In the genomic region with DNA sequence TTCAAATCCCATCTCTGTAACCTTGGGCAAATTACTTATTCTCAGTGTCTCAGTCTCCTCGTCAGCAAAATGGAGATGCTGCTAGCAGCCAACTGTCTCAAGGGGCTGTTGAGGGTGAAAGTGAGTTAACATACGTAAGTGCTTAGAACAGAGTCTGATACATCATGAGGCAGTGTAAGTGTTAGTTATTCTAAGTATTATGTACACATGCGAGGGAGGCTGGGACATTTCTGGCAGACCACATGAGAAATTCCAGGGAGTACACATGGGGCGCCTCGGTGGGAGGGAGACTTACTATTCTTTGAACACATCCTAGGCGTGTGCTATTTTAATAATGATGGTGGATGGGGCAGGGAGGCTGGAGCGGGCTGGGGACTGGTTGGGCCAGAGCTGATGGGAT, we compare ENCODE assay signal across 22 cellular contexts.
DNase-seq lines count a peak whose midpoint lies in the region; ATAC-seq and TF ChIP-seq lines count a peak whose summit lies in the region.
"Had no signal": no experiment of that assay in that cellular context is flagged by ENCODE, and none has a peak within 500 bp of the region (broad histone marks: within the 10 kb centered on the region; RNA-seq: fewer than 3 reads in every experiment).

No MANE protein-coding gene starts in this region.

- no peaks in the 10 kb centered on the region for H3K9me2 ChIP-seq in SK-N-SH

- H3K4me3 Mint-ChIP-seq in stimulated activated naive CD8-positive, alpha-beta T cell treated with anti-CD3 and anti-CD28 coated beads, Interleukin-15, Interleukin-2, amounts not matched to agents 100 ng/mL and 50 ng/mL, for 24 hours = no peak overlapping the region
- H3K4me3 Mint-ChIP-seq: B cell had no signal

- WGBS in SK-N-SH (ENCODE audit: low lambda C conversion rate) = 71% methylated on average over 7 of the region's 7 CpGs

- no peak for TF ChIP-seq CTCF in choroid plexus epithelial cell (conservative IDR thresholded peaks at IDR 0.05; ENCODE audit: low read depth, low read length)
- no peak for TF ChIP-seq CTCF in SK-N-SH (IDR thresholded peaks at IDR 0.05)

- POLR2A ChIA-PET in SK-N-SH (lab: Yijun Ruan, JAX) = no interaction called here

- H3K4me1 ChIP-seq in SK-N-SH (ENCODE audit: control insufficient read depth in 1 of 2, insufficient read depth in 2 of 2, low read depth in 1 of 2, low read length in 1 of 2) = peaks cover 0 to 16% of the 10 kb centered on the region in 2 experiments; a peak in 1 of 4 replicates

- no peak for DNase-seq in stimulated activated naive CD8-positive, alpha-beta T cell treated with anti-CD3 and anti-CD28 coated beads, Interleukin-15, Interleukin-2, amounts not matched to agents 100 U/mL and 50 U/mL, for 24 hours
- DNase-seq in choroid plexus epithelial cell (ENCODE audit: low read depth) = peak; percentile 44
- DNase-seq in hepatic stellate cell (ENCODE audit: low spot score) = peak; percentile 39
- DNase-seq in SK-N-SH = no peak
- DNase-seq in NK-92 (lab: John Stamatoyannopoulos, UW; ENCODE audit: unreplicated experiment) = no peak
- DNase-seq: DMS79 treated with DMSO at 0.1 percent for 48 hours, GDM1, GOT3, MV-4-11, NCI-H187, NCI-H2107, NCI-H510A, NCI-H774, OCI-M1, SHP77 had no signal

- no peaks in the 10 kb centered on the region for H3K4me1 Mint-ChIP-seq in stimulated activated naive CD8-positive, alpha-beta T cell treated with anti-CD3 and anti-CD28 coated beads, Interleukin-15, Interleukin-2, amounts not matched to agents 100 ng/mL and 50 ng/mL, for 24 hours (ENCODE audit: low read depth)
- H3K4me1 Mint-ChIP-seq: B cell had no signal

- H3K27me3 ChIP-seq in SK-N-SH (ENCODE audit: insufficient read depth) = peaks cover 20% of the 10 kb centered on the region; the same call in 1 of the 2 replicates

- CTCF ChIA-PET in SK-N-SH (lab: Yijun Ruan, JAX) = no interaction called here

- H3K9me3 Mint-ChIP-seq in stimulated activated naive CD8-positive, alpha-beta T cell treated with anti-CD3 and anti-CD28 coated beads, Interleukin-15, Interleukin-2, amounts not matched to agents 100 ng/mL and 50 ng/mL, for 24 hours = no peaks in the 10 kb centered on the region

- no peak overlapping the region for H3K9ac ChIP-seq in SK-N-SH

- no peaks in the 10 kb centered on the region for H3K36me3 ChIP-seq in SK-N-SH (replicated peaks in 1 of 2; ENCODE audit: control insufficient read depth in 1 of 2, insufficient read depth in 2 of 2, low read length in 1 of 2)

- no peak overlapping the region for H3K4me2 ChIP-seq in SK-N-SH

- H3K36me3 Mint-ChIP-seq in stimulated activated naive CD8-positive, alpha-beta T cell treated with anti-CD3 and anti-CD28 coated beads, Interleukin-15, Interleukin-2, amounts not matched to agents 100 ng/mL and 50 ng/mL, for 24 hours (ENCODE audit: low read depth) = no peaks in the 10 kb centered on the region

- TF ChIP-seq RAD21 in SK-N-SH (IDR thresholded peaks at IDR 0.05; ENCODE audit: low read length) = no peak

- H3K4me3 ChIP-seq in choroid plexus epithelial cell (ENCODE audit: low read depth, low read length) (no peak overlapping the region), SK-N-SH (ENCODE audit: low read depth in 2 of 2, low read length in 1 of 2) (no peak overlapping the region)
- H3K4me3 ChIP-seq: K562 had no signal

- H4K20me1 ChIP-seq in SK-N-SH (ENCODE audit: insufficient read depth) = no peaks in the 10 kb centered on the region

- peak overlapping the region; percentile 7 for H3K27ac Mint-ChIP-seq in stimulated activated naive CD8-positive, alpha-beta T cell treated with anti-CD3 and anti-CD28 coated beads, Interleukin-15, Interleukin-2, amounts not matched to agents 100 ng/mL and 50 ng/mL, for 24 hours
- H3K27ac Mint-ChIP-seq: B cell had no signal

- H3K27me3 Mint-ChIP-seq in stimulated activated naive CD8-positive, alpha-beta T cell treated with anti-CD3 and anti-CD28 coated beads, Interleukin-15, Interleukin-2, amounts not matched to agents 100 ng/mL and 50 ng/mL, for 24 hours = peaks cover 29% of the 10 kb centered on the region

- H3F3A ChIP-seq in SK-N-SH (replicated peaks; ENCODE audit: insufficient read depth) = no peaks in the 10 kb centered on the region

- no peaks in the 10 kb centered on the region for H3K9me3 ChIP-seq in SK-N-SH

- no peak overlapping the region for H3K27ac ChIP-seq in SK-N-SH (ENCODE audit: low read depth in 2 of 2, low read length in 1 of 2)
- H3K27ac ChIP-seq: 22Rv1 had no signal

- no peak for TF ChIP-seq EP300 in SK-N-SH (IDR thresholded peaks at IDR 0.05; ENCODE audit: borderline replicate concordance in 1 of 2, low read depth in 1 of 2, low read length in 1 of 2)

- H3K79me2 ChIP-seq in SK-N-SH (ENCODE audit: insufficient read depth) = no peaks in the 10 kb centered on the region

- ATAC-seq in stimulated activated naive CD8-positive, alpha-beta T cell treated with anti-CD3 and anti-CD28 coated beads, Interleukin-15, Interleukin-2, amounts not matched to agents 100 U/mL and 50 U/mL, for 24 hours = no peak
- ATAC-seq in HG02870 (IDR thresholded peaks at IDR 0.05; ENCODE audit: unreplicated experiment) (no peak), GM18520 (IDR thresholded peaks at IDR 0.05; ENCODE audit: unreplicated experiment) (no peak)
- ATAC-seq: HCT116, K562 had no signal

- H2AFZ ChIP-seq in SK-N-SH (ENCODE audit: low read depth) = no peak overlapping the region

TF ChIP-seq in SK-N-SH, 30 proteins besides CTCF, POLR2A, EP300 and RAD21:
- TF ChIP-seq GATA2 (CRISPR knock-in tag; IDR thresholded peaks at IDR 0.05) (no peak), EZH2phosphoT487 (IDR thresholded peaks at IDR 0.05; ENCODE audit: borderline replicate concordance, low read depth) (no peak), TEAD4 (IDR thresholded peaks at IDR 0.05; ENCODE audit: borderline replicate concordance, insufficient read depth) (no peak), YY1 (IDR thresholded peaks at IDR 0.05; ENCODE audit: low read depth) (no peak), TAF1 (IDR thresholded peaks at IDR 0.05; ENCODE audit: borderline replicate concordance, low read depth, low read length) (no peak), FOXJ3 (CRISPR knock-in tag; IDR thresholded peaks at IDR 0.05) (no peak), MEF2A (IDR thresholded peaks at IDR 0.05; ENCODE audit: borderline replicate concordance, low read depth) (no peak), GABPA (IDR thresholded peaks at IDR 0.05; ENCODE audit: low read depth) (no peak), RCOR1 (IDR thresholded peaks at IDR 0.05; ENCODE audit: low read length) (no peak), CHD2 (IDR thresholded peaks at IDR 0.05; ENCODE audit: low read length, partially characterized antibody) (no peak), FOSL2 (IDR thresholded peaks at IDR 0.05; ENCODE audit: borderline replicate concordance, low read depth) (no peak)
- TF ChIP-seq, protein P1, sequence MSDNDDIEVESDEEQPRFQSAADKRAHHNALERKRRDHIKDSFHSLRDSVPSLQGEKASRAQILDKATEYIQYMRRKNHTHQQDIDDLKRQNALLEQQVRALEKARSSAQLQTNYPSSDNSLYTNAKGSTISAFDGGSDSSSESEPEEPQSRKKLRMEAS (IDR thresholded peaks at IDR 0.05; ENCODE audit: low read depth) = no peak
- TF ChIP-seq, protein P2, sequence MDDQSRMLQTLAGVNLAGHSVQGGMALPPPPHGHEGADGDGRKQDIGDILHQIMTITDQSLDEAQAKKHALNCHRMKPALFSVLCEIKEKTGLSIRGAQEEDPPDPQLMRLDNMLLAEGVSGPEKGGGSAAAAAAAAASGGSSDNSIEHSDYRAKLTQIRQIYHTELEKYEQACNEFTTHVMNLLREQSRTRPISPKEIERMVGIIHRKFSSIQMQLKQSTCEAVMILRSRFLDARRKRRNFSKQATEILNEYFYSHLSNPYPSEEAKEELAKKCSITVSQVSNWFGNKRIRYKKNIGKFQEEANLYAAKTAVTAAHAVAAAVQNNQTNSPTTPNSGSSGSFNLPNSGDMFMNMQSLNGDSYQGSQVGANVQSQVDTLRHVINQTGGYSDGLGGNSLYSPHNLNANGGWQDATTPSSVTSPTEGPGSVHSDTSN (IDR thresholded peaks at IDR 0.05) = no peak

Comparison
In these comparisons a context has a peak if more than half of its experiments do, and no peak if none do; other contexts are left out.
1. DNase-seq: peak in choroid plexus epithelial cell (single experiment) and hepatic stellate cell (single experiment); none in stimulated activated naive CD8-positive, alpha-beta T cell treated with anti-CD3 and anti-CD28 coated beads, Interleukin-15, Interleukin-2, amounts not matched to agents 100 U/mL and 50 U/mL, for 24 hours (single experiment), SK-N-SH (single experiment) and NK-92 (single experiment).